26 cellular contexts compared by ENCODE assay signal in genomic region chr6:129211626-129212025, GRCh38.
DNase-seq lines count a peak whose midpoint lies in the region; ATAC-seq and TF ChIP-seq lines count a peak whose summit lies in the region.
"Had no signal": no experiment of that assay in that cellular context is flagged by ENCODE, and none has a peak within 500 bp of the region (broad histone marks: within the 10 kb centered on the region; RNA-seq: fewer than 3 reads in every experiment).

No MANE protein-coding gene starts in this region.

- peaks cover 41% of the 10 kb centered on the region for H3K4me1 Mint-ChIP-seq in mesothelial cell of epicardium
- H3K4me1 Mint-ChIP-seq: CD4-positive, alpha-beta memory T cell had no signal

- H3K36me3 ChIP-seq in SJSA1: no peaks in the 10 kb centered on the region
- H3K36me3 ChIP-seq in skeletal muscle satellite cell (ENCODE audit: insufficient read depth, low read length): no peaks in the 10 kb centered on the region
- H3K36me3 ChIP-seq in OCI-LY7 (ENCODE audit: insufficient read depth, low read length): no peaks in the 10 kb centered on the region

- H3K4me2 ChIP-seq in skeletal muscle satellite cell (ENCODE audit: low read length): no peak overlapping the region
- H3K4me2 ChIP-seq in OCI-LY7 (ENCODE audit: low read length): no peak overlapping the region
- H3K4me2 ChIP-seq: SK-N-SH had no signal

- H3K4me3 ChIP-seq in SJSA1: no peak overlapping the region
- no peak overlapping the region for H3K4me3 ChIP-seq in skeletal muscle satellite cell (ENCODE audit: low read length)
- H3K4me3 ChIP-seq in OCI-LY7 (ENCODE audit: low read depth, low read length, poor library complexity, severe bottlenecking): no peak overlapping the region
- H3K4me3 ChIP-seq: GM12878 had no signal

- peak overlapping the region; percentile 54 for H3K9ac ChIP-seq in skeletal muscle satellite cell (ENCODE audit: low read depth, low read length)
- H3K9ac ChIP-seq: SK-N-SH had no signal

- ATAC-seq in GM19467 (IDR thresholded peaks at IDR 0.05; ENCODE audit: unreplicated experiment): no peak
- ATAC-seq: GM12878, HCT116 had no signal

- no TSS peak for BruUV-seq in OCI-LY7 (replicated peaks; lab: Mats Ljungman, UMichigan)

- H3K27ac Mint-ChIP-seq in mesothelial cell of epicardium: peak overlapping the region; percentile 47
- H3K27ac Mint-ChIP-seq: CD4-positive, alpha-beta memory T cell had no signal

- no peaks in the 10 kb centered on the region for H3K79me2 ChIP-seq in OCI-LY7 (ENCODE audit: insufficient read depth, low read depth, low read length)

- H3K36me3 Mint-ChIP-seq in mesothelial cell of epicardium: peaks cover 16% of the 10 kb centered on the region
- H3K36me3 Mint-ChIP-seq: CD4-positive, alpha-beta memory T cell had no signal

- peaks cover 22% of the 10 kb centered on the region for H3K4me1 ChIP-seq in SJSA1 (replicated peaks)
- H3K4me1 ChIP-seq in skeletal muscle satellite cell (ENCODE audit: control insufficient read depth, insufficient read depth, low read length): peaks cover 18% of the 10 kb centered on the region
- H3K4me1 ChIP-seq in OCI-LY7 (ENCODE audit: insufficient read depth, low read length, poor library complexity, severe bottlenecking): no peaks in the 10 kb centered on the region
- H3K4me1 ChIP-seq: Caco-2 had no signal

- peaks cover 17% of the 10 kb centered on the region for H3K9me3 Mint-ChIP-seq in mesothelial cell of epicardium
- H3K9me3 Mint-ChIP-seq: CD4-positive, alpha-beta memory T cell had no signal

- H3K9me3 ChIP-seq in SJSA1 (replicated peaks): no peaks in the 10 kb centered on the region
- H3K9me3 ChIP-seq in skeletal muscle satellite cell (replicated peaks; ENCODE audit: low read length): no peaks in the 10 kb centered on the region
- no peaks in the 10 kb centered on the region for H3K9me3 ChIP-seq in OCI-LY7 (ENCODE audit: low read length)
- H3K9me3 ChIP-seq: Caco-2, SK-N-SH had no signal

- POLR2A ChIA-PET in OCI-LY7 (lab: Charles Lee): no interaction called here

- no peaks in the 10 kb centered on the region for H4K20me1 ChIP-seq in OCI-LY7 (ENCODE audit: insufficient read depth, low read length)

- H3K4me3 Mint-ChIP-seq in mesothelial cell of epicardium: no peak overlapping the region
- H3K4me3 Mint-ChIP-seq: CD4-positive, alpha-beta memory T cell had no signal

- H3K27me3 Mint-ChIP-seq in mesothelial cell of epicardium (ENCODE audit: low read depth): no peaks in the 10 kb centered on the region

- H3K27me3 ChIP-seq in SJSA1 (replicated peaks) (no peaks in the 10 kb centered on the region), skeletal muscle satellite cell (ENCODE audit: control insufficient read depth, insufficient read depth, low read length) (no peaks in the 10 kb centered on the region)

- intact Hi-C loops in OCI-LY7 (cut with micrococcal nuclease; ENCODE audit: unreplicated experiment): no loop called here

- TF ChIP-seq CTCF in mesothelial cell of epicardium (IDR thresholded peaks at IDR 0.05; ENCODE audit: unreplicated experiment) (no peak), OCI-LY7 (conservative IDR thresholded peaks at IDR 0.05; ENCODE audit: low read length) (no peak)

- no peak overlapping the region for H2AFZ ChIP-seq in OCI-LY7 (ENCODE audit: low read length)

- H3K27ac ChIP-seq in SJSA1 (peak overlapping the region; percentile 61), OCI-LY7 (ENCODE audit: low read depth, low read length, poor library complexity, severe bottlenecking) (no peak overlapping the region)

- CTCF ChIA-PET in OCI-LY7 (lab: Charles Lee; ENCODE audit: unreplicated experiment): no interaction called here

- DNase-seq in AG20443 (ENCODE audit: low spot score) (peak; percentile 12), SJSA1 (ENCODE audit: low read depth in 1 of 2, low spot score in 2 of 2) (peak in 1 of 2 experiments; percentile 57), mesothelial cell of epicardium (ENCODE audit: low spot score in 2 of 2, unreplicated experiment in 2 of 2) (no peak), OCI-LY7 (ENCODE audit: low spot score) (no peak), NOMO-1 (lab: John Stamatoyannopoulos, UW; ENCODE audit: unreplicated experiment in 2 of 2) (no peak)
- no peak for DNase-seq in activated naive CD4-positive, alpha-beta T cell treated with Interleukin-2 at 50 U/mL for 16 hours
- DNase-seq: C1 segment of cervical spinal cord; Caco-2; CD4-positive, alpha-beta memory T cell; GDM1; KG1; NCI-H1048; NCI-H1417; NCI-H1694; NCI-H2029 treated with DMSO at 0.1 percent for 48 hours; NCI-H446 treated with DMSO at 0.1 percent for 48 hours; NCI-H526; NCI-H82; NK-92 treated with Interleukin-12 subunit alpha and Interleukin-12 subunit beta, amount 100 ng/mL, for 24 hours; RPMI8226; SHP77; SK-N-SH had no signal

- no peaks in the 10 kb centered on the region for H3K9me2 ChIP-seq in OCI-LY7 (ENCODE audit: insufficient read depth, low read length)
- H3K9me2 ChIP-seq: SK-N-SH had no signal
